ENCODE assay signal across 9 cellular contexts in genomic region chr10:23293145-23293724, GRCh38. TPM values are rescaled to one million over a fixed set of nuclear protein-coding genes. Genes with fewer than 3 reads are reported as not detected.
A peak's percentile ranks its signal among the peaks of the same experiment; 100 is the strongest.
DNase-seq lines count a peak whose midpoint lies in the region; ATAC-seq, FAIRE-seq and TF ChIP-seq lines count a peak whose summit lies in the region.
"Had no signal": no experiment of that assay in that cellular context is flagged by ENCODE, and none has a peak within 500 bp of the region (broad histone marks: within the 10 kb centered on the region; RNA-seq: fewer than 3 reads in every experiment).

No MANE protein-coding gene starts in this region.

- H3K4me3 ChIP-seq in H1 (ENCODE audit: extremely low read depth in 1 of 4, insufficient read depth in 2 of 4, low read depth in 3 of 4, low read length in 4 of 4), result no peak overlapping the region
- H3K4me3 ChIP-seq in osteoblast (ENCODE audit: insufficient read depth, low read length), result no peak overlapping the region
- H3K4me3 ChIP-seq in psoas muscle, result no peak overlapping the region
- H3K4me3 ChIP-seq: BLaER1 treated with 17β-estradiol and CSF1 and Interleukin-3, amounts not matched to agents 10 nM and 100 nM had no signal

- 23% methylated on average over 7 of the region's 7 CpGs; no CpG with 5 or more reads in 1 of the 2 experiments for WGBS in H1 (ENCODE audit: extremely low coverage in 1 of 2, insufficient coverage in 1 of 2, insufficient read length in 1 of 2, insufficient replicate concordance in 2 of 2, low coverage in 1 of 2, low lambda C conversion rate in 2 of 2, missing lambda C conversion rate in 1 of 2), 2 experiments
- 15 to 16% (median 15%) methylated on average over 7 of the region's 7 CpGs for WGBS in psoas muscle, 3 donors

- H2AFZ ChIP-seq in H1 (ENCODE audit: low read length) (no peak overlapping the region), osteoblast (ENCODE audit: low read length) (no peak overlapping the region)

- H4K8ac ChIP-seq in H1 (ENCODE audit: extremely low read depth, insufficient read depth, low read length), result no peak overlapping the region

- FAIRE-seq in H1 (lab: Jason Lieb, UNC), result peak; percentile 88

- no peak for TF ChIP-seq EP300 in H1 (IDR thresholded peaks at IDR 0.05; ENCODE audit: borderline replicate concordance in 1 of 2, low read depth in 2 of 2, low read length in 2 of 2)

- no peak overlapping the region for H2BK12ac ChIP-seq in H1 (ENCODE audit: low read depth, low read length)

- TF ChIP-seq RAD21 in H1 (IDR thresholded peaks at IDR 0.05 in 1 of 2, conservative IDR thresholded peaks at IDR 0.05 in 1 of 2; ENCODE audit: low read depth in 2 of 2, low read length in 2 of 2), result peak; percentile 90 to 93

- ATAC-seq in GM21526 (IDR thresholded peaks at IDR 0.05; ENCODE audit: low FRiP score, unreplicated experiment) (peak; percentile 92), psoas muscle (no peak)

- POLR2A ChIA-PET in H1 (lab: Charles Lee; ENCODE audit: partially characterized antibody), result no interaction called here

- H3K23me2 ChIP-seq in H1 (ENCODE audit: low read depth, low read length), result no peaks in the 10 kb centered on the region

- CTCF ChIA-PET in H1 (lab: Charles Lee; ENCODE audit: partially characterized antibody), result interaction anchor here (0.6 to 8.5 kb wide), 42 partner anchors 10 to 887 kb away, joined by 3 to 183 read pairs (median 5); partner anchors contain the start of genes C10orf67 and PTF1A

- no peaks in the 10 kb centered on the region for H3K4me1 ChIP-seq in H1 (replicated peaks in 1 of 4; ENCODE audit: control insufficient read depth in 3 of 4, insufficient read depth in 4 of 4, low read length in 3 of 4)
- no peaks in the 10 kb centered on the region for H3K4me1 ChIP-seq in osteoblast (ENCODE audit: insufficient read depth, low read length)
- no peaks in the 10 kb centered on the region for H3K4me1 ChIP-seq in psoas muscle
- H3K4me1 ChIP-seq: BLaER1 treated with 17β-estradiol and CSF1 and Interleukin-3, amounts not matched to agents 10 nM and 100 nM had no signal

- TF ChIP-seq POLR2A in H1 (IDR thresholded peaks at IDR 0.05; ENCODE audit: control extremely low read depth in 1 of 2, low read depth in 2 of 2, low read length in 2 of 2), result no peak

- no peak overlapping the region for H2AK5ac ChIP-seq in H1 (ENCODE audit: low read depth, low read length)

- H3K36me3 ChIP-seq in H1 (ENCODE audit: control insufficient read depth in 2 of 4, insufficient read depth in 4 of 4, low read length in 3 of 4) (no peaks in the 10 kb centered on the region), osteoblast (ENCODE audit: insufficient read depth, low read length) (no peaks in the 10 kb centered on the region), psoas muscle (ENCODE audit: insufficient read depth in 1 of 2, low read depth in 1 of 2) (no peaks in the 10 kb centered on the region)
- H3K36me3 ChIP-seq: BLaER1 treated with 17β-estradiol and CSF1 and Interleukin-3, amounts not matched to agents 10 nM and 100 nM had no signal

- no peaks in the 10 kb centered on the region for H3K79me1 ChIP-seq in H1 (ENCODE audit: low read depth, low read length)

- H3K18ac ChIP-seq in H1 (ENCODE audit: extremely low read depth, low read length), result no peak overlapping the region

- H3K23ac ChIP-seq in H1 (ENCODE audit: insufficient read length), result no peak overlapping the region

- no peak overlapping the region for H4K91ac ChIP-seq in H1 (replicated peaks; ENCODE audit: insufficient read length, low read length)

- H2BK20ac ChIP-seq in H1 (ENCODE audit: low read length), result no peak overlapping the region

- intact Hi-C loops in psoas muscle (cut with DNase I), result no loop called here

- no peak overlapping the region for H3K9ac ChIP-seq in H1 (replicated peaks in 1 of 4; ENCODE audit: extremely low read depth in 1 of 4, low read depth in 3 of 4, low read length in 3 of 4)
- H3K9ac ChIP-seq: BLaER1 treated with 17β-estradiol and CSF1 and Interleukin-3, amounts not matched to agents 10 nM and 100 nM had no signal

- peak; percentile 20 to 92 (median 82) for TF ChIP-seq CTCF in H1 (IDR thresholded peaks at IDR 0.05; ENCODE audit: control extremely low read depth in 1 of 3, insufficient read depth in 1 of 3, low read depth in 1 of 3, low read length in 3 of 3)
- TF ChIP-seq CTCF in osteoblast (IDR thresholded peaks at IDR 0.05; ENCODE audit: extremely low read depth, low read depth, low read length), result peak; percentile 64
- no peak for TF ChIP-seq CTCF in psoas muscle (IDR thresholded peaks at IDR 0.05)

- no peak overlapping the region for H4K5ac ChIP-seq in H1 (ENCODE audit: insufficient read length, low read depth, low read length)

- H4K20me1 ChIP-seq in H1 (replicated peaks in 1 of 2; ENCODE audit: control insufficient read depth in 1 of 2, insufficient read depth in 2 of 2, low read length in 2 of 2) (no peaks in the 10 kb centered on the region), osteoblast (ENCODE audit: insufficient read depth, low read length) (no peaks in the 10 kb centered on the region)
- H4K20me1 ChIP-seq: BLaER1 treated with 17β-estradiol and CSF1 and Interleukin-3, amounts not matched to agents 10 nM and 100 nM had no signal

- DNase-seq in NCI-H2107 treated with DMSO at 0.1 percent for 48 hours (lab: John Stamatoyannopoulos, UW; ENCODE audit: unreplicated experiment), result peak; percentile 13
- no peak for DNase-seq in NCI-H2107 (lab: John Stamatoyannopoulos, UW)
- peak; percentile 52 for DNase-seq in HuH-7 (ENCODE audit: low spot score)
- DNase-seq in RPMI8226, result peak; percentile 59
- peak; percentile 36 to 80 for DNase-seq in H1 (ENCODE audit: low read depth in 1 of 2, low spot score in 2 of 2)
- DNase-seq in osteoblast (ENCODE audit: insufficient read length, low spot score, missing footprints), result no peak
- DNase-seq in psoas muscle, result no peak

- no peak overlapping the region for H3K56ac ChIP-seq in H1 (replicated peaks; ENCODE audit: insufficient read length, low read depth, low read length)

- H3K4me2 ChIP-seq in H1 (ENCODE audit: insufficient read depth in 1 of 2, low read depth in 2 of 2, low read length in 2 of 2), result no peak overlapping the region
- H3K4me2 ChIP-seq in osteoblast (ENCODE audit: insufficient read depth, low read length), result no peak overlapping the region
- H3K4me2 ChIP-seq: BLaER1 treated with 17β-estradiol and CSF1 and Interleukin-3, amounts not matched to agents 10 nM and 100 nM had no signal

- H2BK15ac ChIP-seq in H1 (ENCODE audit: low read length), result no peak overlapping the region

- no peak overlapping the region for H3K14ac ChIP-seq in H1 (ENCODE audit: insufficient read length)

- H3K27me3 ChIP-seq in H1 (replicated peaks in 1 of 4; ENCODE audit: control insufficient read depth in 3 of 4, extremely low read depth in 1 of 4, insufficient read depth in 3 of 4, low read length in 3 of 4), result peaks cover 0 to 1% (median 0%) of the 10 kb centered on the region in 4 experiments; a peak in 1 of 7 replicates
- no peaks in the 10 kb centered on the region for H3K27me3 ChIP-seq in osteoblast (ENCODE audit: insufficient read depth, low read length)
- peaks cover 0 to 5% (median 4%) of the 10 kb centered on the region in 3 donors for H3K27me3 ChIP-seq in psoas muscle (ENCODE audit: insufficient read depth in 3 of 3, low read length in 2 of 3)
- H3K27me3 ChIP-seq: BLaER1 treated with 17β-estradiol and CSF1 and Interleukin-3, amounts not matched to agents 10 nM and 100 nM had no signal

- H2BK5ac ChIP-seq in H1 (ENCODE audit: low read depth, low read length), result no peak overlapping the region

- H3K4ac ChIP-seq in H1 (replicated peaks; ENCODE audit: insufficient read length, low read depth, low read length), result no peak overlapping the region

- H3K9me3 ChIP-seq in H1 (ENCODE audit: insufficient read depth in 2 of 2, low read depth in 1 of 2, low read length in 1 of 2) (no peaks in the 10 kb centered on the region), osteoblast (ENCODE audit: low read depth, low read length) (no peaks in the 10 kb centered on the region), psoas muscle (no peaks in the 10 kb centered on the region)

- H3K27ac ChIP-seq in H1 (ENCODE audit: low read depth, low read length) (no peak overlapping the region), osteoblast (ENCODE audit: low read depth, low read length) (no peak overlapping the region), psoas muscle (no peak overlapping the region)
- H3K27ac ChIP-seq: BLaER1 treated with 17β-estradiol and CSF1 and Interleukin-3, amounts not matched to agents 10 nM and 100 nM had no signal

- H2BK120ac ChIP-seq in H1 (replicated peaks; ENCODE audit: low read depth, low read length), result no peak overlapping the region

- H3K79me2 ChIP-seq in H1 (ENCODE audit: control insufficient read depth in 1 of 2, insufficient read depth in 2 of 2, low read length in 2 of 2) (no peaks in the 10 kb centered on the region), osteoblast (ENCODE audit: insufficient read depth, low read length) (no peaks in the 10 kb centered on the region)

TF ChIP-seq in H1, 55 proteins besides CTCF, POLR2A, EP300 and RAD21:
- TF ChIP-seq EGR1 (IDR thresholded peaks at IDR 0.05; ENCODE audit: borderline replicate concordance, low read depth, low read length), result 0 out of 2 replicates have a peak, but pooled peaks have one; percentile 16
- TF ChIP-seq JUND (IDR thresholded peaks at IDR 0.05; ENCODE audit: low read length), result 0 out of 2 replicates have a peak, but pooled peaks have one; percentile 8
- no peak for TF ChIP-seq SIX5 (IDR thresholded peaks at IDR 0.05; ENCODE audit: low read depth, low read length)
- no peak for TF ChIP-seq HDAC6 (IDR thresholded peaks at IDR 0.05; ENCODE audit: low read depth, low read length)
- no peak for TF ChIP-seq CHD2 (IDR thresholded peaks at IDR 0.05; ENCODE audit: low read length)
- TF ChIP-seq YY1 (IDR thresholded peaks at IDR 0.05; ENCODE audit: low read depth, low read length), result 0 out of 2 replicates have a peak, but pooled peaks have one; percentile 36
- TF ChIP-seq RXRA (IDR thresholded peaks at IDR 0.05; ENCODE audit: insufficient read depth, low read depth, low read length), result no peak
- TF ChIP-seq SP1 (IDR thresholded peaks at IDR 0.05; ENCODE audit: low read depth, low read length), result no peak

RNA-seq across cellular contexts. Expression of gene C10orf67, which starts 51.4 kb away (rescaled TPM):
- 0.11 TPM in 1 of 2 replicates, not detected in the other for total RNA-seq in H1 (2021; fragmentation: NEBNext Ultra II Directional; extraction: Animal tissue kit (Norgen Biotek cat#: 25700))
- polyA plus RNA-seq in H1 (2011; rRNA removed) (0.03 and 0.05 TPM in 2 replicates), psoas muscle (under 1 TPM; 0.01 to 0.06 (median 0.03) TPM)
- polyA plus RNA-seq in H1 (2011; cell fraction: cytosol; rRNA removed), result 0.06 TPM
- 0.04 TPM for polyA plus RNA-seq in H1 (2011; cell fraction: nucleus; rRNA removed)
- 0.15 TPM in 1 of 4 replicates, not detected in the others for polyA plus RNA-seq in H1 (2012, experiment 1 of 2)
- not detected for polyA plus RNA-seq in H1 (2012, experiment 2 of 2)
- polyA plus RNA-seq in H1 (2013, experiment 1 of 2), result 0.02 TPM
- polyA plus RNA-seq in H1 (2013, experiment 2 of 2), result 0.07 TPM
- polyA minus RNA-seq in H1 (2011; rRNA and poly(A)+ RNA removed), result 0.06 and 0.12 TPM in 2 replicates
- not detected for polyA minus RNA-seq in H1 (2011; cell fraction: cytosol; rRNA and poly(A)+ RNA removed)
- not detected for polyA minus RNA-seq in H1 (2011; cell fraction: nucleus; rRNA and poly(A)+ RNA removed)
- total RNA-seq in osteoblast (not detected in 2 replicates), psoas muscle (under 1 TPM in 2 of 4 donors, not detected in 2; 0.30 to 0.67 TPM)

Comparison
In these comparisons a context has a peak if more than half of its experiments do, and no peak if none do; other contexts are left out.
1. DNase-seq: peak in NCI-H2107 treated with DMSO at 0.1 percent for 48 hours (single experiment), HuH-7 (single experiment), RPMI8226 (single experiment) and H1 (2 of 2); none in NCI-H2107 (single experiment), osteoblast (single experiment) and psoas muscle (0 of 2).